In genomic region chr3:184174278-184174645, GRCh38 we compare ENCODE assay signal across 8 cellular contexts. TPM values are rescaled to one million over a fixed set of nuclear protein-coding genes. Genes with fewer than 3 reads are reported as not detected.
DNase-seq lines count a peak whose midpoint lies in the region; ATAC-seq and TF ChIP-seq lines count a peak whose summit lies in the region.

No MANE protein-coding gene starts in this region.

- no peak for ATAC-seq in GM23338
- ATAC-seq in activated T-helper 17 cell treated with anti-CD3 and anti-CD28 coated beads, Interleukin-2, amount 50 U/mL, for 72 hours (replicated peaks), result peak; percentile 2
- ATAC-seq in naive thymus-derived CD4-positive, alpha-beta T cell, result no peak

- peaks cover 42% of the 10 kb centered on the region for H3K36me3 Mint-ChIP-seq in GM23338 (ENCODE audit: low read depth)
- H3K36me3 Mint-ChIP-seq in activated T-helper 17 cell treated with anti-CD3 and anti-CD28 coated beads, Interleukin-2, amount 50 U/mL, for 72 hours (ENCODE audit: low read depth), result peaks cover 49% of the 10 kb centered on the region
- peaks cover 0 to 17% (median 4%) of the 10 kb centered on the region in 5 donors for H3K36me3 Mint-ChIP-seq in naive thymus-derived CD4-positive, alpha-beta T cell

- peak overlapping the region; percentile 81 for H3K27ac Mint-ChIP-seq in GM23338
- H3K27ac Mint-ChIP-seq in activated T-helper 17 cell treated with anti-CD3 and anti-CD28 coated beads, Interleukin-2, amount 50 U/mL, for 72 hours, result peak overlapping the region; percentile 96
- peak overlapping the region; percentile 51 to 94 (median 87) for H3K27ac Mint-ChIP-seq in naive thymus-derived CD4-positive, alpha-beta T cell

- CTCF ChIA-PET in naive thymus-derived CD4-positive, alpha-beta T cell (lab: Charles Lee), result interaction anchor here (0.8 to 1.5 kb wide), 4 partner anchors 12 to 290 kb away, joined by 3 to 5 read pairs (median 4); partner anchors contain the start of genes ABCF3, DVL3, EIF2B5 and PARL

- peaks cover 5% of the 10 kb centered on the region for H3K27me3 Mint-ChIP-seq in GM23338 (ENCODE audit: insufficient read depth, low read depth, poor library complexity)
- no peaks in the 10 kb centered on the region for H3K27me3 Mint-ChIP-seq in activated T-helper 17 cell treated with anti-CD3 and anti-CD28 coated beads, Interleukin-2, amount 50 U/mL, for 72 hours
- H3K27me3 Mint-ChIP-seq in naive thymus-derived CD4-positive, alpha-beta T cell, result no peaks in the 10 kb centered on the region

- H3K4me3 ChIP-seq in ACC112 (ENCODE audit: low read depth, low read length) (no peak overlapping the region), GM23338 (no peak overlapping the region)
- no peak overlapping the region for H3K4me3 ChIP-seq in naive thymus-derived CD4-positive, alpha-beta T cell (ENCODE audit: low read length)

- no peak overlapping the region for H2AFZ ChIP-seq in ACC112 (ENCODE audit: low read length, unreplicated experiment)
- H2AFZ ChIP-seq in GM23338, result no peak overlapping the region

- peaks cover 43% of the 10 kb centered on the region for H3K79me2 ChIP-seq in ACC112 (ENCODE audit: control insufficient read depth, insufficient read depth, low read length, unreplicated experiment)
- peaks cover 35% of the 10 kb centered on the region for H3K79me2 ChIP-seq in GM23338 (replicated peaks; ENCODE audit: insufficient read depth)

- no peaks in the 10 kb centered on the region for H3K27me3 ChIP-seq in ACC112 (ENCODE audit: insufficient read depth, low read length)
- no peaks in the 10 kb centered on the region for H3K27me3 ChIP-seq in GM23338 (ENCODE audit: insufficient read depth)
- no peaks in the 10 kb centered on the region for H3K27me3 ChIP-seq in naive thymus-derived CD4-positive, alpha-beta T cell (ENCODE audit: control insufficient read depth in 2 of 2, insufficient read depth in 2 of 2, low read length in 2 of 2)

- H3K9me2 ChIP-seq in GM23338 (ENCODE audit: insufficient read depth), result no peaks in the 10 kb centered on the region

- TF ChIP-seq CTCF in GM23338 (conservative IDR thresholded peaks at IDR 0.05; ENCODE audit: low read depth in 2 of 2), result no peak

- H3K4me1 Mint-ChIP-seq in GM23338, result peaks cover 38% of the 10 kb centered on the region
- H3K4me1 Mint-ChIP-seq in activated T-helper 17 cell treated with anti-CD3 and anti-CD28 coated beads, Interleukin-2, amount 50 U/mL, for 72 hours, result peaks cover 20% of the 10 kb centered on the region
- peaks cover 14 to 44% (median 38%) of the 10 kb centered on the region in 7 donors for H3K4me1 Mint-ChIP-seq in naive thymus-derived CD4-positive, alpha-beta T cell

- H3K4me1 ChIP-seq in ACC112 (ENCODE audit: control insufficient read depth, insufficient read depth, low read length, unreplicated experiment) (peaks cover 63% of the 10 kb centered on the region), GM23338 (ENCODE audit: insufficient read depth) (peaks cover 15% of the 10 kb centered on the region)
- H3K4me1 ChIP-seq in naive thymus-derived CD4-positive, alpha-beta T cell (ENCODE audit: control insufficient read depth in 2 of 2, insufficient read depth in 2 of 2, low read length in 2 of 2), result peaks cover 18 to 20% of the 10 kb centered on the region in 2 donors

- peaks cover 4% of the 10 kb centered on the region; the same call in 1 of the 2 replicates for H4K20me1 ChIP-seq in GM23338 (replicated peaks; ENCODE audit: insufficient read depth)

- H3F3A ChIP-seq in GM23338 (replicated peaks; ENCODE audit: low read depth), result 0 out of 2 replicates have a peak, but pooled peaks cover 4% of the 10 kb centered on the region

- H3K4me3 Mint-ChIP-seq in GM23338, result peak overlapping the region; percentile 98
- peak overlapping the region; percentile 98 for H3K4me3 Mint-ChIP-seq in activated T-helper 17 cell treated with anti-CD3 and anti-CD28 coated beads, Interleukin-2, amount 50 U/mL, for 72 hours
- peak overlapping the region; percentile 89 to 98 (median 94) for H3K4me3 Mint-ChIP-seq in naive thymus-derived CD4-positive, alpha-beta T cell

- POLR2A ChIA-PET in naive thymus-derived CD4-positive, alpha-beta T cell (lab: Charles Lee), result interaction anchor here (0.6 to 3.0 kb wide), 6 partner anchors 10 to 76 kb away, joined by 3 to 15 read pairs (median 6); partner anchors contain the start of genes ABCF3, DVL3 and EIF2B5

- H3K27ac ChIP-seq in ACC112 (ENCODE audit: low read depth, low read length) (peak overlapping the region; percentile 27; the same call in 1 of the 2 replicates), GM23338 (ENCODE audit: low read depth) (peak overlapping the region; percentile 77)
- peak overlapping the region; percentile 42 for H3K27ac ChIP-seq in naive thymus-derived CD4-positive, alpha-beta T cell (ENCODE audit: low read depth, low read length)

- H3K36me3 ChIP-seq in ACC112 (ENCODE audit: insufficient read depth, low read length) (peaks cover 26% of the 10 kb centered on the region), GM23338 (ENCODE audit: insufficient read depth) (peaks cover 2% of the 10 kb centered on the region; the same call in 1 of the 2 replicates)
- H3K36me3 ChIP-seq in naive thymus-derived CD4-positive, alpha-beta T cell (ENCODE audit: control insufficient read depth in 2 of 3, insufficient read depth in 3 of 3, low read length in 3 of 3), result peaks cover 0 to 44% (median 4%) of the 10 kb centered on the region in 3 experiments

- no peaks in the 10 kb centered on the region for H3K9me3 Mint-ChIP-seq in GM23338
- no peaks in the 10 kb centered on the region for H3K9me3 Mint-ChIP-seq in activated T-helper 17 cell treated with anti-CD3 and anti-CD28 coated beads, Interleukin-2, amount 50 U/mL, for 72 hours
- no peaks in the 10 kb centered on the region for H3K9me3 Mint-ChIP-seq in naive thymus-derived CD4-positive, alpha-beta T cell

- H3K9me3 ChIP-seq in naive thymus-derived CD4-positive, alpha-beta T cell (ENCODE audit: control insufficient read depth in 2 of 3, low read length in 3 of 3), result no peaks in the 10 kb centered on the region

- intact Hi-C loops in naive thymus-derived CD4-positive, alpha-beta T cell (cut with micrococcal nuclease), result loop anchor here (1.0 to 10.0 kb wide), 14 partner anchors 11 to 1075 kb away; partner anchors contain the start of genes ABCC5 (in 2 of the 2), DVL3 (in 2 of the 2), EEF1AKMT4 (in 2 of the 2) and EIF2B5 (in 2 of the 2)

- DNase-seq in GM23338 (ENCODE audit: low spot score), result no peak
- DNase-seq in naive thymus-derived CD4-positive, alpha-beta T cell, result no peak
- no peak for DNase-seq in NCI-H524 treated with DMSO at 0.1 percent for 48 hours (lab: John Stamatoyannopoulos, UW)
- DNase-seq in NCI-H748 treated with DMSO at 0.1 percent for 48 hours (lab: John Stamatoyannopoulos, UW), result no peak
- no peak for DNase-seq in ecto neural progenitor cell (ENCODE audit: low spot score)
- DNase-seq in GM03348 (ENCODE audit: low spot score), result no peak

- no peak overlapping the region for H3K4me2 ChIP-seq in GM23338

TF ChIP-seq in GM23338, 12 proteins besides CTCF, POLR2A, EP300 and RAD21:
- no peak for TF ChIP-seq NANOG (IDR thresholded peaks at IDR 0.05; ENCODE audit: borderline replicate concordance)
- TF ChIP-seq EZH2phosphoT487 (IDR thresholded peaks at IDR 0.05; ENCODE audit: unreplicated experiment), result no peak
- TF ChIP-seq ZNF331 (CRISPR knock-in tag; IDR thresholded peaks at IDR 0.05; ENCODE audit: low read depth), result no peak

RNA-seq across cellular contexts. Expression of gene AP2M1, which starts 0.4 kb away (rescaled TPM):
- 269 and 305 TPM in 2 replicates for total RNA-seq in GM23338 (2014; rRNA removed; shearing (Covaris generic))
- 190 and 215 TPM in 2 replicates for polyA plus RNA-seq in GM23338 (2016; fragmentation: Nextera tagmentation; extraction: Ambion mirVana)
- total RNA-seq in activated T-helper 17 cell treated with anti-CD3 and anti-CD28 coated beads, Interleukin-2, amount 50 U/mL, for 72 hours, result 100 to 1,000 TPM; 206 to 244 TPM
- total RNA-seq in naive thymus-derived CD4-positive, alpha-beta T cell, result 100 to 1,000 TPM; 111 to 217 (median 185) TPM
- polyA plus RNA-seq in naive thymus-derived CD4-positive, alpha-beta T cell, result 100 to 1,000 TPM; 217 to 261 TPM

RNA-seq across cellular contexts. Expression of gene ABCF3, which starts 11.7 kb away (rescaled TPM):
- 48.9 and 60.4 TPM in 2 replicates for total RNA-seq in GM23338 (2014; rRNA removed; shearing (Covaris generic))
- 32.7 and 33.4 TPM in 2 replicates for polyA plus RNA-seq in GM23338 (2016; fragmentation: Nextera tagmentation; extraction: Ambion mirVana)
- 10 to 100 TPM; 75.5 to 93.5 TPM for total RNA-seq in activated T-helper 17 cell treated with anti-CD3 and anti-CD28 coated beads, Interleukin-2, amount 50 U/mL, for 72 hours
- total RNA-seq in naive thymus-derived CD4-positive, alpha-beta T cell, result 100 to 1,000 TPM in 4 of 5 experiments, 10 to 100 TPM in 1; 79.3 to 153 (median 117) TPM
- 10 to 100 TPM; 47.0 to 73.5 TPM for polyA plus RNA-seq in naive thymus-derived CD4-positive, alpha-beta T cell

RNA-seq across cellular contexts. Expression of gene DVL3, which starts 19.1 kb away (rescaled TPM):
- 50.2 and 55.5 TPM in 2 replicates for total RNA-seq in GM23338 (2014; rRNA removed; shearing (Covaris generic))
- 25.6 and 33.5 TPM in 2 replicates for polyA plus RNA-seq in GM23338 (2016; fragmentation: Nextera tagmentation; extraction: Ambion mirVana)
- total RNA-seq in activated T-helper 17 cell treated with anti-CD3 and anti-CD28 coated beads, Interleukin-2, amount 50 U/mL, for 72 hours, result 10 to 100 TPM; 40.3 to 42.5 TPM
- 10 to 100 TPM; 32.0 to 45.3 (median 39.4) TPM for total RNA-seq in naive thymus-derived CD4-positive, alpha-beta T cell
- 1 to 10 TPM; 3.1 to 7.7 TPM for polyA plus RNA-seq in naive thymus-derived CD4-positive, alpha-beta T cell

RNA-seq across cellular contexts. Expression of gene EIF2B5, which starts 39.1 kb away (rescaled TPM):
- 36.6 and 43.3 TPM in 2 replicates for total RNA-seq in GM23338 (2014; rRNA removed; shearing (Covaris generic))
- polyA plus RNA-seq in GM23338 (2016; fragmentation: Nextera tagmentation; extraction: Ambion mirVana), result 26.4 and 27.8 TPM in 2 replicates
- total RNA-seq in activated T-helper 17 cell treated with anti-CD3 and anti-CD28 coated beads, Interleukin-2, amount 50 U/mL, for 72 hours, result 10 to 100 TPM; 48.7 to 64.6 TPM
- total RNA-seq in naive thymus-derived CD4-positive, alpha-beta T cell, result 10 to 100 TPM; 47.2 to 87.2 (median 67.7) TPM
- 10 to 100 TPM; 59.7 to 74.8 TPM for polyA plus RNA-seq in naive thymus-derived CD4-positive, alpha-beta T cell

RNA-seq across cellular contexts. Expression of gene VWA5B2, which starts 55.1 kb away (rescaled TPM):
- 0.66 TPM in 1 of 2 replicates, not detected in the other for total RNA-seq in GM23338 (2014; rRNA removed; shearing (Covaris generic))
- not detected in 2 replicates for polyA plus RNA-seq in GM23338 (2016; fragmentation: Nextera tagmentation; extraction: Ambion mirVana)
- total RNA-seq in activated T-helper 17 cell treated with anti-CD3 and anti-CD28 coated beads, Interleukin-2, amount 50 U/mL, for 72 hours, result not detected
- total RNA-seq in naive thymus-derived CD4-positive, alpha-beta T cell, result not detected
- not detected for polyA plus RNA-seq in naive thymus-derived CD4-positive, alpha-beta T cell

Comparison
In these comparisons a context has a peak if more than half of its experiments do, and no peak if none do; other contexts are left out.
1. H3K27ac ChIP-seq: peak in every context shown above with its lines; median percentile 77 in GM23338; 42 in naive thymus-derived CD4-positive, alpha-beta T cell; 27 in ACC112.